Comparison of ENCODE assay signal across 1 cellular context in genomic region chr4:176400816-176401461, GRCh38.
TF ChIP-seq lines count a peak whose summit lies in the region.

No MANE protein-coding gene starts in this region.

TF ChIP-seq in GM23338, 12 proteins besides CTCF, POLR2A, EP300 and RAD21 (continued from another document):
- TF ChIP-seq, protein P1, sequence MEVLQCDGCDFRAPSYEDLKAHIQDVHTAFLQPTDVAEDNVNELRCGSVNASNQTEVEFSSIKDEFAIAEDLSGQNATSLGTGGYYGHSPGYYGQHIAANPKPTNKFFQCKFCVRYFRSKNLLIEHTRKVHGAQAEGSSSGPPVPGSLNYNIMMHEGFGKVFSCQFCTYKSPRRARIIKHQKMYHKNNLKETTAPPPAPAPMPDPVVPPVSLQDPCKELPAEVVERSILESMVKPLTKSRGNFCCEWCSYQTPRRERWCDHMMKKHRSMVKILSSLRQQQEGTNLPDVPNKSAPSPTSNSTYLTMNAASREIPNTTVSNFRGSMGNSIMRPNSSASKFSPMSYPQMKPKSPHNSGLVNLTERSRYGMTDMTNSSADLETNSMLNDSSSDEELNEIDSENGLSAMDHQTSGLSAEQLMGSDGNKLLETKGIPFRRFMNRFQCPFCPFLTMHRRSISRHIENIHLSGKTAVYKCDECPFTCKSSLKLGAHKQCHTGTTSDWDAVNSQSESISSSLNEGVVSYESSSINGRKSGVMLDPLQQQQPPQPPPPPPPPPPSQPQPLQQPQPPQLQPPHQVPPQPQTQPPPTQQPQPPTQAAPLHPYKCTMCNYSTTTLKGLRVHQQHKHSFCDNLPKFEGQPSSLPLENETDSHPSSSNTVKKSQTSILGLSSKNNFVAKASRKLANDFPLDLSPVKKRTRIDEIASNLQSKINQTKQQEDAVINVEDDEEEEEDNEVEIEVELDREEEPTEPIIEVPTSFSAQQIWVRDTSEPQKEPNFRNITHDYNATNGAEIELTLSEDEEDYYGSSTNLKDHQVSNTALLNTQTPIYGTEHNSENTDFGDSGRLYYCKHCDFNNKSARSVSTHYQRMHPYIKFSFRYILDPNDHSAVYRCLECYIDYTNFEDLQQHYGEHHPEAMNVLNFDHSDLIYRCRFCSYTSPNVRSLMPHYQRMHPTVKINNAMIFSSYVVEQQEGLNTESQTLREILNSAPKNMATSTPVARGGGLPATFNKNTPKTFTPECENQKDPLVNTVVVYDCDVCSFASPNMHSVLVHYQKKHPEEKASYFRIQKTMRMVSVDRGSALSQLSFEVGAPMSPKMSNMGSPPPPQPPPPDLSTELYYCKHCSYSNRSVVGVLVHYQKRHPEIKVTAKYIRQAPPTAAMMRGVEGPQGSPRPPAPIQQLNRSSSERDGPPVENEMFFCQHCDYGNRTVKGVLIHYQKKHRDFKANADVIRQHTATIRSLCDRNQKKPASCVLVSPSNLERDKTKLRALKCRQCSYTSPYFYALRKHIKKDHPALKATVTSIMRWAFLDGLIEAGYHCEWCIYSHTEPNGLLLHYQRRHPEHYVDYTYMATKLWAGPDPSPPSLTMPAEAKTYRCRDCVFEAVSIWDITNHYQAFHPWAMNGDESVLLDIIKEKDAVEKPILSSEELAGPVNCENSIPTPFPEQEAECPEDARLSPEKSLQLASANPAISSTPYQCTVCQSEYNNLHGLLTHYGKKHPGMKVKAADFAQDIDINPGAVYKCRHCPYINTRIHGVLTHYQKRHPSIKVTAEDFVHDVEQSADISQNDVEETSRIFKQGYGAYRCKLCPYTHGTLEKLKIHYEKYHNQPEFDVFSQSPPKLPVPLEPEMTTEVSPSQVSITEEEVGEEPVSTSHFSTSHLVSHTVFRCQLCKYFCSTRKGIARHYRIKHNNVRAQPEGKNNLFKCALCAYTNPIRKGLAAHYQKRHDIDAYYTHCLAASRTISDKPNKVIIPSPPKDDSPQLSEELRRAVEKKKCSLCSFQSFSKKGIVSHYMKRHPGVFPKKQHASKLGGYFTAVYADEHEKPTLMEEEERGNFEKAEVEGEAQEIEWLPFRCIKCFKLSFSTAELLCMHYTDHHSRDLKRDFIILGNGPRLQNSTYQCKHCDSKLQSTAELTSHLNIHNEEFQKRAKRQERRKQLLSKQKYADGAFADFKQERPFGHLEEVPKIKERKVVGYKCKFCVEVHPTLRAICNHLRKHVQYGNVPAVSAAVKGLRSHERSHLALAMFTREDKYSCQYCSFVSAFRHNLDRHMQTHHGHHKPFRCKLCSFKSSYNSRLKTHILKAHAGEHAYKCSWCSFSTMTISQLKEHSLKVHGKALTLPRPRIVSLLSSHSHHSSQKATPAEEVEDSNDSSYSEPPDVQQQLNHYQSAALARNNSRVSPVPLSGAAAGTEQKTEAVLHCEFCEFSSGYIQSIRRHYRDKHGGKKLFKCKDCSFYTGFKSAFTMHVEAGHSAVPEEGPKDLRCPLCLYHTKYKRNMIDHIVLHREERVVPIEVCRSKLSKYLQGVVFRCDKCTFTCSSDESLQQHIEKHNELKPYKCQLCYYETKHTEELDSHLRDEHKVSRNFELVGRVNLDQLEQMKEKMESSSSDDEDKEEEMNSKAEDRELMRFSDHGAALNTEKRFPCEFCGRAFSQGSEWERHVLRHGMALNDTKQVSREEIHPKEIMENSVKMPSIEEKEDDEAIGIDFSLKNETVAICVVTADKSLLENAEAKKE (CRISPR knock-in tag; IDR thresholded peaks at IDR 0.05) = no peak
- TF ChIP-seq ZNF114 (CRISPR knock-in tag; IDR thresholded peaks at IDR 0.05) = no peak
- TF ChIP-seq EZH2phosphoT487 (IDR thresholded peaks at IDR 0.05; ENCODE audit: unreplicated experiment) = no peak
- TF ChIP-seq POLR2AphosphoS5 (IDR thresholded peaks at IDR 0.05; ENCODE audit: low read depth) = no peak
- no peak for TF ChIP-seq EZH2 (IDR thresholded peaks at IDR 0.05; ENCODE audit: low read depth, unreplicated experiment)
- TF ChIP-seq NANOG (IDR thresholded peaks at IDR 0.05; ENCODE audit: borderline replicate concordance) = no peak
